30 cellular contexts compared by ENCODE assay signal in genomic region chr5:16681761-16682335, GRCh38.
"Had no signal": no experiment of that assay in that cellular context is flagged by ENCODE, and none has a peak within 500 bp of the region (broad histone marks: within the 10 kb centered on the region; RNA-seq: fewer than 3 reads in every experiment).

No MANE protein-coding gene starts in this region.

- H3K4me3 ChIP-seq: left ventricle myocardium inferior, skin epidermis, testis, transverse colon had no signal

- DNase-seq: activated CD4-positive, alpha-beta T cell treated with anti-CD3 and anti-CD28 coated beads for 48 hours; activated CD4-positive, alpha-beta T cell treated with anti-CD3 and anti-CD28 coated beads, Interleukin-2, amount 50 U/mL, for 48 hours; activated CD8-positive, alpha-beta memory T cell treated with anti-CD3 and anti-CD28 coated beads, Interleukin-2, amount 50 U/mL, for 4 hours; activated effector memory CD4-positive, alpha-beta T cell treated with anti-CD3 and anti-CD28 coated beads, Interleukin-2, amount 50 U/mL, for 16 hours; activated naive CD4-positive, alpha-beta T cell treated with anti-CD3 and anti-CD28 coated beads for 36 hours; activated T-cell treated with anti-CD3 and anti-CD28 coated beads, Interleukin-2, amount 50 U/mL, for 1 hour; amniotic stem cell; brain microvascular endothelial cell; caudate nucleus; foreskin fibroblast; head of caudate nucleus; hippocampal formation; kidney; left ventricle myocardium inferior; naive B cell; stimulated activated CD4-positive, alpha-beta T cell treated with anti-CD3 and anti-CD28 coated beads, Interleukin-12 subunit alpha, Interleukin-12 subunit beta, amount 100 ng/mL, for 4 hours; stimulated activated CD4-positive, alpha-beta T cell treated with anti-CD3 and anti-CD28 coated beads, Interleukin-4, amount 100 ng/mL, for 1 hour; stimulated activated naive CD8-positive, alpha-beta T cell treated with anti-CD3 and anti-CD28 coated beads, Interleukin-15, Interleukin-2, amounts not matched to agents 100 U/mL and 50 U/mL, for 24 hours; SW 1271; T1000; testis; transverse colon; WERI-Rb-1 had no signal

- H3K27ac ChIP-seq: brain microvascular endothelial cell, left ventricle myocardium inferior, skin epidermis, testis, transverse colon, WERI-Rb-1 had no signal

- H3K27ac Mint-ChIP-seq: activated naive CD4-positive, alpha-beta T cell treated with anti-CD3 and anti-CD28 coated beads for 36 hours; activated T-helper 1 cell treated with anti-CD3 and anti-CD28 coated beads, Interleukin-12 subunit alpha, Interleukin-12 subunit beta, Interleukin-2, Interleukin-4 antibody, amounts not matched to agents 30 ng/mL and 10 ng/mL and 1 ng/mL, durations not matched to agents 14 hours and 24 hours and 36 hours; naive B cell; T-helper 1 cell treated with Interleukin-12 subunit alpha and Interleukin-12 subunit beta and Interleukin-4 antibody, amounts not matched to agents 30 μg/mL and 1 μg/mL, for 36 hours had no signal

- H3K36me3 Mint-ChIP-seq: naive B cell had no signal

- H3K9me3 ChIP-seq: left ventricle myocardium inferior, testis, transverse colon had no signal

- H3K4me1 Mint-ChIP-seq: naive B cell had no signal

- H3K9me3 Mint-ChIP-seq: activated naive CD4-positive, alpha-beta T cell treated with anti-CD3 and anti-CD28 coated beads for 36 hours; activated T-helper 1 cell treated with anti-CD3 and anti-CD28 coated beads, Interleukin-12 subunit alpha, Interleukin-12 subunit beta, Interleukin-2, Interleukin-4 antibody, amounts not matched to agents 30 ng/mL and 10 ng/mL and 1 ng/mL, durations not matched to agents 14 hours and 24 hours and 36 hours; naive B cell; T-helper 1 cell treated with Interleukin-12 subunit alpha and Interleukin-12 subunit beta and Interleukin-4 antibody, amounts not matched to agents 30 μg/mL and 1 μg/mL, for 36 hours had no signal

- FAIRE-seq: astrocyte, kidney had no signal

- H3K4me3 Mint-ChIP-seq: activated naive CD4-positive, alpha-beta T cell treated with anti-CD3 and anti-CD28 coated beads for 36 hours; activated T-helper 1 cell treated with anti-CD3 and anti-CD28 coated beads, Interleukin-12 subunit alpha, Interleukin-12 subunit beta, Interleukin-2, Interleukin-4 antibody, amounts not matched to agents 30 ng/mL and 10 ng/mL and 1 ng/mL, durations not matched to agents 14 hours and 24 hours and 36 hours; naive B cell; T-helper 1 cell treated with Interleukin-12 subunit alpha and Interleukin-12 subunit beta and Interleukin-4 antibody, amounts not matched to agents 30 μg/mL and 1 μg/mL, for 36 hours had no signal

- H3K4me1 ChIP-seq: left ventricle myocardium inferior, testis, transverse colon had no signal

- H3K27me3 Mint-ChIP-seq: naive B cell had no signal

- H3K27me3 ChIP-seq: brain microvascular endothelial cell, testis, transverse colon had no signal

- ATAC-seq: activated CD4-positive, CD25-positive, alpha-beta regulatory T cell treated with anti-CD3 and anti-CD28 coated beads, Interleukin-2, amount 50 U/mL, for 24 hours; esophagus mucosa; sciatic nerve; stimulated activated naive CD8-positive, alpha-beta T cell treated with anti-CD3 and anti-CD28 coated beads, Interleukin-15, Interleukin-2, amounts not matched to agents 100 U/mL and 50 U/mL, for 24 hours had no signal
